18 cellular contexts compared by ENCODE assay signal in genomic region chr10:17256627-17257026, GRCh38.
"Had no signal": no experiment of that assay in that cellular context is flagged by ENCODE, and none has a peak within 500 bp of the region (broad histone marks: within the 10 kb centered on the region; RNA-seq: fewer than 3 reads in every experiment).

No MANE protein-coding gene starts in this region.

- H3K27ac ChIP-seq: lower lobe of right lung, prostate gland, stomach had no signal

- ATAC-seq: activated CD4-positive, alpha-beta T cell treated with anti-CD3 and anti-CD28 coated beads for 36 hours; lower lobe of right lung; stimulated activated effector memory CD8-positive, alpha-beta T cell treated with anti-CD3 and anti-CD28 coated beads, Interleukin-12 subunit alpha, Interleukin-12 subunit beta, amount 100 ng/mL, for 72 hours; WTC11 had no signal

- H3K36me3 ChIP-seq: lower lobe of right lung, prostate gland, stomach had no signal

- H3K9me3 ChIP-seq: prostate gland had no signal

- H3K27me3 ChIP-seq: stomach had no signal

- H3K4me1 ChIP-seq: lower lobe of right lung, prostate gland had no signal

- DNase-seq: activated CD4-positive, alpha-beta memory T cell treated with anti-CD3 and anti-CD28 coated beads for 36 hours; activated CD4-positive, alpha-beta T cell treated with anti-CD3 and anti-CD28 coated beads for 36 hours; activated naive CD4-positive, alpha-beta T cell; activated naive CD8-positive, alpha-beta T cell treated with anti-CD3 and anti-CD28 coated beads for 36 hours; activated T-cell treated with anti-CD3 and anti-CD28 coated beads for 4 hours; cerebellar nuclear complex; effector CD4-positive, alpha-beta T cell; islet precursor cell; lower lobe of right lung; midbrain; right cardiac atrium; small intestine; stimulated activated CD4-positive, alpha-beta T cell treated with anti-CD3 and anti-CD28 coated beads, Interleukin-4, amount 100 ng/mL, for 24 hours; stomach; trophoblast cell had no signal

- H3K4me3 ChIP-seq: lower lobe of right lung, prostate gland, stomach had no signal
